8 cellular contexts compared by ENCODE assay signal in the genomic region with DNA sequence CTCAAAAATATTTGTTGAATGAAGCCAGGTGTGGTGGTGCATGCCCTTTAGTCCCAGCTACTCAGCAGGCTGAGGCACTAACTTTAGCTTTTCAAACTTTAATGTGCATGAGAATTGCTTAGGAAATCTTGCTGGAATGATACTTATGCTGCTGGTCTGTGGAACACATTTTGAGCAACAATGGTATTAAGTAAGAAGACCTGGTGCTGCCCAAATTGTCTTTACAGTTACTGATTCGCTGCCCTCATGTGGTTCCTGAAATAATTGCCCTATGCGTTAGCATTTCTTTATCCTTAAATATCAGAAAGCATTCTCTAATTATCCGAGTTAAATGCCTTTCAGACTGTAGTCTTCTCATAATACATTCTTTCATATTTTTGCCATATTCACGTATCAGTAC.
DNase-seq lines count a peak whose midpoint lies in the region; ATAC-seq, FAIRE-seq and TF ChIP-seq lines count a peak whose summit lies in the region.

No MANE protein-coding gene starts in this region.

- no peaks in the 10 kb centered on the region for H3K9me3 ChIP-seq in keratinocyte (ENCODE audit: control insufficient read depth, low read depth, low read length)

- H3K9me1 ChIP-seq in keratinocyte (ENCODE audit: control insufficient read depth, extremely low read depth, insufficient read depth, low read length): no peaks in the 10 kb centered on the region

- no peak overlapping the region for H3K4me2 ChIP-seq in KMS-11
- no peak overlapping the region for H3K4me2 ChIP-seq in keratinocyte (ENCODE audit: control insufficient read depth, extremely low read depth, insufficient read depth, low read depth, low read length)

- FAIRE-seq in keratinocyte (lab: Jason Lieb, UNC): no peak
- no peak for FAIRE-seq in frontal cortex (lab: Jason Lieb, UNC)

- TF ChIP-seq CTCF in CD14-positive monocyte (IDR thresholded peaks at IDR 0.05) (peak; percentile 52), KMS-11 (conservative IDR thresholded peaks at IDR 0.05; ENCODE audit: low read depth, low read length) (0 out of 2 replicates have a peak, but pooled peaks have one; percentile 21), VCaP (conservative IDR thresholded peaks at IDR 0.05) (peak; percentile 72), keratinocyte (optimal IDR thresholded peaks at IDR 0.05 in 1 of 3, IDR thresholded peaks at IDR 0.05 in 1 of 3, conservative IDR thresholded peaks at IDR 0.05 in 1 of 3; ENCODE audit: extremely low read depth in 1 of 3, insufficient read depth in 2 of 3, low read length in 3 of 3) (peak; percentile 15 to 36 (median 31))

- no peaks in the 10 kb centered on the region for H3K9me3 Mint-ChIP-seq in CD14-positive monocyte

- H3K9ac ChIP-seq in KMS-11: no peak overlapping the region
- no peak overlapping the region for H3K9ac ChIP-seq in keratinocyte (ENCODE audit: control insufficient read depth, extremely low read depth, insufficient read depth, low read length)

- H3K27ac Mint-ChIP-seq in CD14-positive monocyte: no peak overlapping the region

- H3K4me3 Mint-ChIP-seq in CD14-positive monocyte: no peak overlapping the region

- no peaks in the 10 kb centered on the region for H3K27me3 Mint-ChIP-seq in CD14-positive monocyte (ENCODE audit: low read depth in 3 of 3)

- intact Hi-C loops in CD14-positive monocyte (cut with micrococcal nuclease): loop anchor here in 1 of 2 donors (10.0 kb wide), 1 partner anchor 116 kb away; no protein-coding TSS in a partner anchor

- DNase-seq in CD14-positive monocyte (ENCODE audit: low spot score) (no peak), keratinocyte (ENCODE audit: low read depth, low spot score) (no peak), frontal cortex (ENCODE audit: low spot score in 2 of 2) (no peak)

- H3K27me3 ChIP-seq in KMS-11 (ENCODE audit: insufficient read depth, low read depth) (no peaks in the 10 kb centered on the region), keratinocyte (ENCODE audit: control insufficient read depth, extremely low read depth, insufficient read depth, low read length) (no peaks in the 10 kb centered on the region)

- H3K4me3 ChIP-seq in KMS-11 (IDR thresholded peaks at IDR 0.05; ENCODE audit: insufficient read depth, low read depth, low read length) (no peak overlapping the region), keratinocyte (ENCODE audit: control insufficient read depth in 2 of 3, extremely low read depth in 1 of 3, insufficient read depth in 2 of 3, low read depth in 1 of 3, low read length in 3 of 3) (no peak overlapping the region)

- no peaks in the 10 kb centered on the region for H3K36me3 Mint-ChIP-seq in CD14-positive monocyte

- H3K36me3 ChIP-seq in KMS-11 (ENCODE audit: insufficient read depth) (no peaks in the 10 kb centered on the region), keratinocyte (ENCODE audit: control insufficient read depth in 2 of 2, extremely low read depth in 1 of 2, insufficient read depth in 2 of 2, low read length in 2 of 2) (no peaks in the 10 kb centered on the region)

- H2AFZ ChIP-seq in KMS-11 (ENCODE audit: low read depth): no peak overlapping the region
- H2AFZ ChIP-seq in keratinocyte (ENCODE audit: control insufficient read depth, low read length): no peak overlapping the region

- no peak for ATAC-seq in HG03565 (IDR thresholded peaks at IDR 0.05; ENCODE audit: unreplicated experiment)
- ATAC-seq in HG03025 (IDR thresholded peaks at IDR 0.05; ENCODE audit: low FRiP score, unreplicated experiment): no peak
- no peak for ATAC-seq in GM19452 (IDR thresholded peaks at IDR 0.05; ENCODE audit: unreplicated experiment)

- H3K4me1 ChIP-seq in KMS-11 (ENCODE audit: low read depth, poor library complexity, severe bottlenecking): peaks cover 6% of the 10 kb centered on the region
- H3K4me1 ChIP-seq in keratinocyte (ENCODE audit: control insufficient read depth, extremely low read depth, insufficient read depth, low read length): peaks cover 4% of the 10 kb centered on the region

- H4K20me1 ChIP-seq in KMS-11 (ENCODE audit: insufficient read depth): no peaks in the 10 kb centered on the region
- H4K20me1 ChIP-seq in keratinocyte (ENCODE audit: control insufficient read depth, extremely low read depth, insufficient read depth, low read length): no peaks in the 10 kb centered on the region

- dilution Hi-C loops in keratinocyte (cut with MboI; ENCODE audit: extremely low pct_ligation_motif_present, low sequenced_read_pairs): no loop called here

- H3K4me1 Mint-ChIP-seq in CD14-positive monocyte: peaks cover 19% of the 10 kb centered on the region

- H3K27ac ChIP-seq in KMS-11: no peak overlapping the region
- H3K27ac ChIP-seq in VCaP: no peak overlapping the region
- H3K27ac ChIP-seq in keratinocyte (ENCODE audit: control insufficient read depth, insufficient read depth, low read length): no peak overlapping the region

- H3K79me2 ChIP-seq in KMS-11 (ENCODE audit: insufficient read depth, low read depth): no peaks in the 10 kb centered on the region
- no peaks in the 10 kb centered on the region for H3K79me2 ChIP-seq in keratinocyte (ENCODE audit: control insufficient read depth, insufficient read depth, low read length)

Comparison
In these comparisons a context has a peak if more than half of its experiments do, and no peak if none do; other contexts are left out.
1. CTCF ChIP-seq: peak in every context shown above with its lines; median percentile 72 in VCaP; 52 in CD14-positive monocyte; 31 in keratinocyte; 21 in KMS-11.